Comparison of ENCODE assay signal across 1 cellular context in the genomic region with DNA sequence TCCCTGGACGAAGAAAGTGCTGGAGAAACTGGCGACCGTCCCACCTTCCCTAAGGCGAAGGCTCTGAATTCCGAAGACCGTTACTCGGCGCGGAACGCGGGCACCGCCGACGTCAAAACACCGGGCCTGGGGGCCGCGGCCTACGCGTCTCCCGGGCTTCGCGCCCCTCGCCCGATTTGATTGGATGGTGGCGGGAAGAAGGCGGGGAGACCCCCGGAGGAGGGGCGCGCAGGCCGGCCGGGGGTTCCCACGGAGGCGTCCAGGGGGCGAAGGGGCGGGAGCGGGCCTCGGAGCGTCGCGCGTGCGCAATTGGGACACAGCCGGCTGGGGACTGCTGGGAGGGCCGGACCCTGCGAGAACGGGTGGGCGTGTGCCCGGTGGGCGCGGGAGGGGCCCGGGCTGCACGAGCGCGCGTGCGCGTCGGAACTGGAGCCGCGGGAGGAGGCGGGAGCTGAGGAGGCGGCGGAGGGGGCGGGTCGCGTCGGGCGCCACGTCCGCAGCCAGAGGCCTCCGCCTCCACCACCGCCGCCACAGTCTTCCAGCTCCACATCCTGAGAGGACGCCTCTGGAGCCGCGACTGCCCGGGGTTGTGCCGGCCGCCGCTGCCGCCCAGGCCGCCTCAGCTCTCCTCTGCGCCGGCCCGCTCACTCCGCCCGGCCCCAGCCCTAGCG.
TF ChIP-seq lines count a peak whose summit lies in the region.

A gene (plus strand): TSS at position 531 of the 671 bp plus-strand sequence. CDS start 11,210 bp downstream, outside the sequence.

TF ChIP-seq in K562, 482 proteins besides CTCF, POLR2A, EP300 and RAD21 (continued from another document and continues in another):
- TF ChIP-seq, protein P1, sequence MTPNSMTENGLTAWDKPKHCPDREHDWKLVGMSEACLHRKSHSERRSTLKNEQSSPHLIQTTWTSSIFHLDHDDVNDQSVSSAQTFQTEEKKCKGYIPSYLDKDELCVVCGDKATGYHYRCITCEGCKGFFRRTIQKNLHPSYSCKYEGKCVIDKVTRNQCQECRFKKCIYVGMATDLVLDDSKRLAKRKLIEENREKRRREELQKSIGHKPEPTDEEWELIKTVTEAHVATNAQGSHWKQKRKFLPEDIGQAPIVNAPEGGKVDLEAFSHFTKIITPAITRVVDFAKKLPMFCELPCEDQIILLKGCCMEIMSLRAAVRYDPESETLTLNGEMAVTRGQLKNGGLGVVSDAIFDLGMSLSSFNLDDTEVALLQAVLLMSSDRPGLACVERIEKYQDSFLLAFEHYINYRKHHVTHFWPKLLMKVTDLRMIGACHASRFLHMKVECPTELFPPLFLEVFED (CRISPR knock-in tag; conservative IDR thresholded peaks at IDR 0.05) = 0 out of 2 replicates have a peak, but pooled peaks have one; percentile 33
- TF ChIP-seq TCF7L2 (IDR thresholded peaks at IDR 0.05; ENCODE audit: low read depth, low read length) (no peak), ZNF263 (CRISPR knock-in tag; IDR thresholded peaks at IDR 0.05; ENCODE audit: borderline replicate concordance) (no peak), KLF10 (CRISPR knock-in tag; IDR thresholded peaks at IDR 0.05) (no peak), ZFP30 (CRISPR knock-in tag; IDR thresholded peaks at IDR 0.05; ENCODE audit: borderline replicate concordance) (no peak), ZNF57 (CRISPR knock-in tag; IDR thresholded peaks at IDR 0.05) (no peak), TBL1XR1 (IDR thresholded peaks at IDR 0.05; ENCODE audit: low read length in 2 of 2) (no peak), LCOR (CRISPR knock-in tag; IDR thresholded peaks at IDR 0.05) (peak; percentile 77; the same call in 1 of the 2 replicates), BCOR (IDR thresholded peaks at IDR 0.05) (no peak), STAT5B (CRISPR knock-in tag; IDR thresholded peaks at IDR 0.05) (no peak), GATA2 (CRISPR knock-in tag; IDR thresholded peaks at IDR 0.05) (no peak), FOXA3 (CRISPR knock-in tag; conservative IDR thresholded peaks at IDR 0.05 in 1 of 2, IDR thresholded peaks at IDR 0.05 in 1 of 2) (no peak), RBM25 (IDR thresholded peaks at IDR 0.05; ENCODE audit: low read depth, low read length, severe bottlenecking) (peak; percentile 43), ZNF24 (IDR thresholded peaks at IDR 0.05) (no peak), PPARD (CRISPR knock-in tag; IDR thresholded peaks at IDR 0.05) (no peak), ETS2 (tag; IDR thresholded peaks at IDR 0.05; ENCODE audit: borderline replicate concordance, poor library complexity, severe bottlenecking) (no peak), MBD2 (IDR thresholded peaks at IDR 0.05; ENCODE audit: borderline replicate concordance, low read depth) (no peak), NR2F6 (CRISPR knock-in tag; IDR thresholded peaks at IDR 0.05) (no peak), RFX7 (CRISPR knock-in tag; IDR thresholded peaks at IDR 0.05) (no peak), KLF16 (IDR thresholded peaks at IDR 0.05) (no peak), RBM17 (IDR thresholded peaks at IDR 0.05; ENCODE audit: borderline replicate concordance, low read depth, low read length) (no peak), ARID1B (IDR thresholded peaks at IDR 0.05) (no peak), DDX20 (tag; IDR thresholded peaks at IDR 0.05; ENCODE audit: low read depth) (no peak), RBM39 (optimal IDR thresholded peaks at IDR 0.05; ENCODE audit: low read depth, low read length) (peak; percentile 37), YY1 (IDR thresholded peaks at IDR 0.05; ENCODE audit: borderline replicate concordance in 1 of 3, control insufficient read depth in 1 of 3, extremely low read depth in 1 of 3, insufficient read depth in 3 of 3, insufficient read length in 1 of 3, insufficient replicate concordance in 2 of 3, low read depth in 1 of 3, low read length in 2 of 3) (peak in 2 of 3 experiments; percentile 10 to 29), TCF7 (IDR thresholded peaks at IDR 0.05; ENCODE audit: borderline replicate concordance) (no peak), SMAD3 (CRISPR knock-in tag; conservative IDR thresholded peaks at IDR 0.05) (no peak), FOXJ2 (tag; IDR thresholded peaks at IDR 0.05) (no peak), SMARCA5 (IDR thresholded peaks at IDR 0.05) (no peak), ZFP1 (CRISPR knock-in tag; IDR thresholded peaks at IDR 0.05) (no peak), HOXB6 (CRISPR knock-in tag; IDR thresholded peaks at IDR 0.05; ENCODE audit: borderline replicate concordance) (no peak), CREBBP (IDR thresholded peaks at IDR 0.05; ENCODE audit: low read depth, low read length) (no peak), SMARCA4 (IDR thresholded peaks at IDR 0.05) (no peak), GATAD2B (IDR thresholded peaks at IDR 0.05; ENCODE audit: borderline replicate concordance) (peak; percentile 63), ELF2 (CRISPR knock-in tag; IDR thresholded peaks at IDR 0.05) (0 out of 2 replicates have a peak, but pooled peaks have one; percentile 42), MECOM (CRISPR knock-in tag; IDR thresholded peaks at IDR 0.05) (no peak), E2F3 (CRISPR knock-in tag; IDR thresholded peaks at IDR 0.05) (no peak; the same call in none of the 2 replicates), BRF1 (IDR thresholded peaks at IDR 0.05; ENCODE audit: borderline replicate concordance, extremely low read depth, insufficient read length) (no peak)
- TF ChIP-seq, protein P2, sequence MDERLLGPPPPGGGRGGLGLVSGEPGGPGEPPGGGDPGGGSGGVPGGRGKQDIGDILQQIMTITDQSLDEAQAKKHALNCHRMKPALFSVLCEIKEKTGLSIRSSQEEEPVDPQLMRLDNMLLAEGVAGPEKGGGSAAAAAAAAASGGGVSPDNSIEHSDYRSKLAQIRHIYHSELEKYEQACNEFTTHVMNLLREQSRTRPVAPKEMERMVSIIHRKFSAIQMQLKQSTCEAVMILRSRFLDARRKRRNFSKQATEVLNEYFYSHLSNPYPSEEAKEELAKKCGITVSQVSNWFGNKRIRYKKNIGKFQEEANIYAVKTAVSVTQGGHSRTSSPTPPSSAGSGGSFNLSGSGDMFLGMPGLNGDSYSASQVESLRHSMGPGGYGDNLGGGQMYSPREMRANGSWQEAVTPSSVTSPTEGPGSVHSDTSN (CRISPR knock-in tag; IDR thresholded peaks at IDR 0.05; ENCODE audit: low read depth) = no peak
- TF ChIP-seq, protein P2 (tag; conservative IDR thresholded peaks at IDR 0.05; ENCODE audit: low read depth) = no peak
- TF ChIP-seq, protein P3, sequence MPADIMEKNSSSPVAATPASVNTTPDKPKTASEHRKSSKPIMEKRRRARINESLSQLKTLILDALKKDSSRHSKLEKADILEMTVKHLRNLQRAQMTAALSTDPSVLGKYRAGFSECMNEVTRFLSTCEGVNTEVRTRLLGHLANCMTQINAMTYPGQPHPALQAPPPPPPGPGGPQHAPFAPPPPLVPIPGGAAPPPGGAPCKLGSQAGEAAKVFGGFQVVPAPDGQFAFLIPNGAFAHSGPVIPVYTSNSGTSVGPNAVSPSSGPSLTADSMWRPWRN (IDR thresholded peaks at IDR 0.05; ENCODE audit: low read depth) = no peak
- TF ChIP-seq, protein P4, sequence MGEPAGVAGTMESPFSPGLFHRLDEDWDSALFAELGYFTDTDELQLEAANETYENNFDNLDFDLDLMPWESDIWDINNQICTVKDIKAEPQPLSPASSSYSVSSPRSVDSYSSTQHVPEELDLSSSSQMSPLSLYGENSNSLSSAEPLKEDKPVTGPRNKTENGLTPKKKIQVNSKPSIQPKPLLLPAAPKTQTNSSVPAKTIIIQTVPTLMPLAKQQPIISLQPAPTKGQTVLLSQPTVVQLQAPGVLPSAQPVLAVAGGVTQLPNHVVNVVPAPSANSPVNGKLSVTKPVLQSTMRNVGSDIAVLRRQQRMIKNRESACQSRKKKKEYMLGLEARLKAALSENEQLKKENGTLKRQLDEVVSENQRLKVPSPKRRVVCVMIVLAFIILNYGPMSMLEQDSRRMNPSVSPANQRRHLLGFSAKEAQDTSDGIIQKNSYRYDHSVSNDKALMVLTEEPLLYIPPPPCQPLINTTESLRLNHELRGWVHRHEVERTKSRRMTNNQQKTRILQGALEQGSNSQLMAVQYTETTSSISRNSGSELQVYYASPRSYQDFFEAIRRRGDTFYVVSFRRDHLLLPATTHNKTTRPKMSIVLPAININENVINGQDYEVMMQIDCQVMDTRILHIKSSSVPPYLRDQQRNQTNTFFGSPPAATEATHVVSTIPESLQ (CRISPR knock-in tag; IDR thresholded peaks at IDR 0.05) = no peak
- TF ChIP-seq, protein P5, sequence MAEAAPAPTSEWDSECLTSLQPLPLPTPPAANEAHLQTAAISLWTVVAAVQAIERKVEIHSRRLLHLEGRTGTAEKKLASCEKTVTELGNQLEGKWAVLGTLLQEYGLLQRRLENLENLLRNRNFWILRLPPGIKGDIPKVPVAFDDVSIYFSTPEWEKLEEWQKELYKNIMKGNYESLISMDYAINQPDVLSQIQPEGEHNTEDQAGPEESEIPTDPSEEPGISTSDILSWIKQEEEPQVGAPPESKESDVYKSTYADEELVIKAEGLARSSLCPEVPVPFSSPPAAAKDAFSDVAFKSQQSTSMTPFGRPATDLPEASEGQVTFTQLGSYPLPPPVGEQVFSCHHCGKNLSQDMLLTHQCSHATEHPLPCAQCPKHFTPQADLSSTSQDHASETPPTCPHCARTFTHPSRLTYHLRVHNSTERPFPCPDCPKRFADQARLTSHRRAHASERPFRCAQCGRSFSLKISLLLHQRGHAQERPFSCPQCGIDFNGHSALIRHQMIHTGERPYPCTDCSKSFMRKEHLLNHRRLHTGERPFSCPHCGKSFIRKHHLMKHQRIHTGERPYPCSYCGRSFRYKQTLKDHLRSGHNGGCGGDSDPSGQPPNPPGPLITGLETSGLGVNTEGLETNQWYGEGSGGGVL (CRISPR knock-in tag; IDR thresholded peaks at IDR 0.05) = no peak
- TF ChIP-seq, protein P6, sequence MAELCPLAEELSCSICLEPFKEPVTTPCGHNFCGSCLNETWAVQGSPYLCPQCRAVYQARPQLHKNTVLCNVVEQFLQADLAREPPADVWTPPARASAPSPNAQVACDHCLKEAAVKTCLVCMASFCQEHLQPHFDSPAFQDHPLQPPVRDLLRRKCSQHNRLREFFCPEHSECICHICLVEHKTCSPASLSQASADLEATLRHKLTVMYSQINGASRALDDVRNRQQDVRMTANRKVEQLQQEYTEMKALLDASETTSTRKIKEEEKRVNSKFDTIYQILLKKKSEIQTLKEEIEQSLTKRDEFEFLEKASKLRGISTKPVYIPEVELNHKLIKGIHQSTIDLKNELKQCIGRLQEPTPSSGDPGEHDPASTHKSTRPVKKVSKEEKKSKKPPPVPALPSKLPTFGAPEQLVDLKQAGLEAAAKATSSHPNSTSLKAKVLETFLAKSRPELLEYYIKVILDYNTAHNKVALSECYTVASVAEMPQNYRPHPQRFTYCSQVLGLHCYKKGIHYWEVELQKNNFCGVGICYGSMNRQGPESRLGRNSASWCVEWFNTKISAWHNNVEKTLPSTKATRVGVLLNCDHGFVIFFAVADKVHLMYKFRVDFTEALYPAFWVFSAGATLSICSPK (IDR thresholded peaks at IDR 0.05; ENCODE audit: borderline replicate concordance) = no peak
- TF ChIP-seq, protein P7, sequence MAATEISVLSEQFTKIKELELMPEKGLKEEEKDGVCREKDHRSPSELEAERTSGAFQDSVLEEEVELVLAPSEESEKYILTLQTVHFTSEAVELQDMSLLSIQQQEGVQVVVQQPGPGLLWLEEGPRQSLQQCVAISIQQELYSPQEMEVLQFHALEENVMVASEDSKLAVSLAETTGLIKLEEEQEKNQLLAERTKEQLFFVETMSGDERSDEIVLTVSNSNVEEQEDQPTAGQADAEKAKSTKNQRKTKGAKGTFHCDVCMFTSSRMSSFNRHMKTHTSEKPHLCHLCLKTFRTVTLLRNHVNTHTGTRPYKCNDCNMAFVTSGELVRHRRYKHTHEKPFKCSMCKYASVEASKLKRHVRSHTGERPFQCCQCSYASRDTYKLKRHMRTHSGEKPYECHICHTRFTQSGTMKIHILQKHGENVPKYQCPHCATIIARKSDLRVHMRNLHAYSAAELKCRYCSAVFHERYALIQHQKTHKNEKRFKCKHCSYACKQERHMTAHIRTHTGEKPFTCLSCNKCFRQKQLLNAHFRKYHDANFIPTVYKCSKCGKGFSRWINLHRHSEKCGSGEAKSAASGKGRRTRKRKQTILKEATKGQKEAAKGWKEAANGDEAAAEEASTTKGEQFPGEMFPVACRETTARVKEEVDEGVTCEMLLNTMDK (IDR thresholded peaks at IDR 0.05; ENCODE audit: borderline replicate concordance, insufficient read depth, low read depth, low read length, poor library complexity, severe bottlenecking) = no peak
- TF ChIP-seq, protein P8, sequence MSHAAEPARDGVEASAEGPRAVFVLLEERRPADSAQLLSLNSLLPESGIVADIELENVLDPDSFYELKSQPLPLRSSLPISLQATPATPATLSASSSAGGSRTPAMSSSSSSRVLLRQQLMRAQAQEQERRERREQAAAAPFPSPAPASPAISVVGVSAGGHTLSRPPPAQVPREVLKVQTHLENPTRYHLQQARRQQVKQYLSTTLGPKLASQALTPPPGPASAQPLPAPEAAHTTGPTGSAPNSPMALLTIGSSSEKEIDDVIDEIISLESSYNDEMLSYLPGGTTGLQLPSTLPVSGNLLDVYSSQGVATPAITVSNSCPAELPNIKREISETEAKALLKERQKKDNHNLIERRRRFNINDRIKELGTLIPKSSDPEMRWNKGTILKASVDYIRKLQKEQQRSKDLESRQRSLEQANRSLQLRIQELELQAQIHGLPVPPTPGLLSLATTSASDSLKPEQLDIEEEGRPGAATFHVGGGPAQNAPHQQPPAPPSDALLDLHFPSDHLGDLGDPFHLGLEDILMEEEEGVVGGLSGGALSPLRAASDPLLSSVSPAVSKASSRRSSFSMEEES (CRISPR knock-in tag; IDR thresholded peaks at IDR 0.05) = no peak
- TF ChIP-seq, protein P9, sequence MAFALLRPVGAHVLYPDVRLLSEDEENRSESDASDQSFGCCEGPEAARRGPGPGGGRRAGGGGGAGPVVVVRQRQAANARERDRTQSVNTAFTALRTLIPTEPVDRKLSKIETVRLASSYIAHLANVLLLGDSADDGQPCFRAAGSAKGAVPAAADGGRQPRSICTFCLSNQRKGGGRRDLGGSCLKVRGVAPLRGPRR (CRISPR knock-in tag; IDR thresholded peaks at IDR 0.05) = no peak
- TF ChIP-seq, protein P10, sequence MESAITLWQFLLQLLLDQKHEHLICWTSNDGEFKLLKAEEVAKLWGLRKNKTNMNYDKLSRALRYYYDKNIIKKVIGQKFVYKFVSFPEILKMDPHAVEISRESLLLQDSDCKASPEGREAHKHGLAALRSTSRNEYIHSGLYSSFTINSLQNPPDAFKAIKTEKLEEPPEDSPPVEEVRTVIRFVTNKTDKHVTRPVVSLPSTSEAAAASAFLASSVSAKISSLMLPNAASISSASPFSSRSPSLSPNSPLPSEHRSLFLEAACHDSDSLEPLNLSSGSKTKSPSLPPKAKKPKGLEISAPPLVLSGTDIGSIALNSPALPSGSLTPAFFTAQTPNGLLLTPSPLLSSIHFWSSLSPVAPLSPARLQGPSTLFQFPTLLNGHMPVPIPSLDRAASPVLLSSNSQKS (CRISPR knock-in tag; IDR thresholded peaks at IDR 0.05) = no peak
